7 cellular contexts compared by ENCODE assay signal in genomic region chr3:185332026-185332735, GRCh38. TPM values are rescaled to one million over a fixed set of nuclear protein-coding genes. Genes with fewer than 3 reads are reported as not detected.
DNase-seq lines count a peak whose midpoint lies in the region; ATAC-seq, FAIRE-seq and TF ChIP-seq lines count a peak whose summit lies in the region.

No MANE protein-coding gene starts in this region.

- no peak overlapping the region for H3K4me3 Mint-ChIP-seq in activated T-cell treated with anti-CD3 and anti-CD28 coated beads, Interleukin-2, amount 50 U/mL, for 24 hours

- H3K4me1 Mint-ChIP-seq in activated T-cell treated with anti-CD3 and anti-CD28 coated beads, Interleukin-2, amount 50 U/mL, for 24 hours (ENCODE audit: low read depth): peaks cover 12% of the 10 kb centered on the region

- ATAC-seq in GM18499 (IDR thresholded peaks at IDR 0.05; ENCODE audit: insufficient read depth, unreplicated experiment) (peak; percentile 93), GM21737 (IDR thresholded peaks at IDR 0.05; ENCODE audit: unreplicated experiment) (peak; percentile 98)

- no peaks in the 10 kb centered on the region for H3K9me3 ChIP-seq in MG63

- H3K27me3 ChIP-seq in KMS-11 (ENCODE audit: insufficient read depth, low read depth) (no peaks in the 10 kb centered on the region), MG63 (no peaks in the 10 kb centered on the region)

- peak overlapping the region; percentile 36; the same call in 1 of the 2 replicates for H3K27ac ChIP-seq in KMS-11

- peaks cover 6% of the 10 kb centered on the region for H3K27me3 Mint-ChIP-seq in activated T-cell treated with anti-CD3 and anti-CD28 coated beads, Interleukin-2, amount 50 U/mL, for 24 hours

- H4K20me1 ChIP-seq in KMS-11 (ENCODE audit: insufficient read depth): no peaks in the 10 kb centered on the region

- peak; percentile 68 for DNase-seq in RPMI8226
- DNase-seq in MG63: no peak
- no peak for DNase-seq in activated T-cell treated with anti-CD3 and anti-CD28 coated beads, Interleukin-2, amount 50 U/mL, for 24 hours

- TF ChIP-seq CTCF in KMS-11 (conservative IDR thresholded peaks at IDR 0.05; ENCODE audit: low read depth, low read length): no peak

- H3K4me1 ChIP-seq in KMS-11 (ENCODE audit: low read depth, poor library complexity, severe bottlenecking): peaks cover 23% of the 10 kb centered on the region

- H3K9me3 Mint-ChIP-seq in activated T-cell treated with anti-CD3 and anti-CD28 coated beads, Interleukin-2, amount 50 U/mL, for 24 hours: peaks cover 2% of the 10 kb centered on the region

- H3K36me3 ChIP-seq in KMS-11 (ENCODE audit: insufficient read depth) (no peaks in the 10 kb centered on the region), MG63 (no peaks in the 10 kb centered on the region)

- no peaks in the 10 kb centered on the region for H3K36me3 Mint-ChIP-seq in activated T-cell treated with anti-CD3 and anti-CD28 coated beads, Interleukin-2, amount 50 U/mL, for 24 hours (ENCODE audit: low read depth)

- H3K9ac ChIP-seq in KMS-11: no peak overlapping the region

- peak; percentile 24 for FAIRE-seq in islet of Langerhans (lab: Jason Lieb, UNC)

- H2AFZ ChIP-seq in KMS-11 (ENCODE audit: low read depth): no peak overlapping the region

- no peak overlapping the region for H3K27ac Mint-ChIP-seq in activated T-cell treated with anti-CD3 and anti-CD28 coated beads, Interleukin-2, amount 50 U/mL, for 24 hours

- peak overlapping the region; percentile 63 for H3K4me2 ChIP-seq in KMS-11

- no peaks in the 10 kb centered on the region for H3K79me2 ChIP-seq in KMS-11 (ENCODE audit: insufficient read depth, low read depth)

- H3K4me3 ChIP-seq in KMS-11 (IDR thresholded peaks at IDR 0.05; ENCODE audit: insufficient read depth, low read depth, low read length) (no peak overlapping the region), MG63 (no peak overlapping the region)

RNA-seq across cellular contexts. Expression of gene MAP3K13, which starts 30.8 kb away (rescaled TPM):
- total RNA-seq in MG63 (2014; rRNA removed; shearing (Covaris generic); ENCODE audit: low replicate concordance): 10.5 and 15.1 TPM in 2 replicates
